13 cellular contexts compared by ENCODE assay signal in the genomic region with DNA sequence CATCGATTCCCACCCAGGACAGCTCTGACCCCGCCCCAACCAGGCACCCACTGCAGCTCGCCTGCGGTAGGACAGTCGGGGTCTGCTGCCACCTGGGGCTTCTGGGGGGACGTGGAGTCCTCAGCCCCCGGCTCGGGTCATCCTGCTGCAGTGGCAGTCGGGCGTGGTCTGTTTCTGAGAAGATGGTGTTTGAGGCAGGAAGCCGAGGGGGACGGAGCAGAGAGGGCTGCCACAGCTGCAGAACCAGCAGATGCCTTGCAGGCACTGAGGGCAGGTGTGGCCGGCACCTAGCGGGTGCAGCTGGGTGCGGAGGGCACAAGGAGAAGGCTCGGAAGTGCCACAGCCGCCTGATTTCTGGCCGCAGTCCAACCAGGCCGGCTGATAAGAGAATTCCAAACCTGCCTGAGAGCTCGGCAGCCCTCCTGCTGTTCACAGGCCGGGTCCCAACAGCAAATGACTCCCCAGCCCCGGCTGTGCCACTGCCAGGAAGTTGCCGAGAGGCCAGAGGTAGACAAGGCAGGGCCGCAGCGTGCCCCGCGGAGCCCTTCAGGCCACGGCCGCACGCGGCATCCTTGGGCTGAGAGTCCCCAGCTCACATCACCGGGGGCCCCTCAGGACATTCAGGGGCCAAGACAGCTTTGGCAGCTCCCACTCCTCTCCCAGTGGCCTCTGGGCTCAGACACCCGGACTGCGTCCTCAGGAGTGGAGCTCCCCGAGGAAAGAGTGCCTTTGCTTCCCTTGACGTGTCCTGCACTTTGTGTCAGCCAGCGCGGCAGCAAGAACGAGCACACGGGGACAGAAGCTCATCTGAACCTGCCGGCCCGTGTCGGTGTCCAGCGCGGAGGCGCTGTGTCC. TPM values are rescaled to one million over a fixed set of nuclear protein-coding genes. Genes with fewer than 3 reads are reported as not detected.
DNase-seq lines count a peak whose midpoint lies in the region; ATAC-seq and TF ChIP-seq lines count a peak whose summit lies in the region.
"Had no signal": no experiment of that assay in that cellular context is flagged by ENCODE, and none has a peak within 500 bp of the region (broad histone marks: within the 10 kb centered on the region; RNA-seq: fewer than 3 reads in every experiment).

No MANE protein-coding gene starts in this region.

- no peak for TF ChIP-seq CTCF in VCaP (conservative IDR thresholded peaks at IDR 0.05)
- TF ChIP-seq CTCF in osteoblast (IDR thresholded peaks at IDR 0.05; ENCODE audit: extremely low read depth, low read depth, low read length) = no peak

- H3K36me3 Mint-ChIP-seq in effector memory CD8-positive, alpha-beta T cell (ENCODE audit: insufficient read depth) = peaks cover 5% of the 10 kb centered on the region
- H3K36me3 Mint-ChIP-seq in T-helper 17 cell (ENCODE audit: low read depth) = no peaks in the 10 kb centered on the region

- H3K9me3 ChIP-seq in osteoblast (ENCODE audit: low read depth, low read length) (peaks cover 9% of the 10 kb centered on the region), T-helper 17 cell (ENCODE audit: control insufficient read depth, low read length, poor library complexity, severe bottlenecking) (no peaks in the 10 kb centered on the region)
- H3K9me3 ChIP-seq: ovary had no signal

- peak; percentile 35 for DNase-seq in DMS79 treated with DMSO at 0.1 percent for 48 hours (lab: John Stamatoyannopoulos, UW)
- DNase-seq in NCI-H128 (lab: John Stamatoyannopoulos, UW; ENCODE audit: unreplicated experiment) = peak; percentile 16
- peak; percentile 83 for DNase-seq in osteoblast (ENCODE audit: insufficient read length, low spot score, missing footprints)
- no peak for DNase-seq in effector memory CD8-positive, alpha-beta T cell
- no peak for DNase-seq in T-helper 17 cell
- DNase-seq: activated CD4-positive, CD25-positive, alpha-beta regulatory T cell; NCI-H524 treated with DMSO at 0.1 percent for 48 hours had no signal

- H3K27me3 Mint-ChIP-seq in effector memory CD8-positive, alpha-beta T cell = peaks cover 0 to 3% of the 10 kb centered on the region in 2 donors
- H3K27me3 Mint-ChIP-seq in T-helper 17 cell = no peaks in the 10 kb centered on the region

- H3K27me3 ChIP-seq in osteoblast (ENCODE audit: insufficient read depth, low read length) = peaks cover 9% of the 10 kb centered on the region
- H3K27me3 ChIP-seq: ovary had no signal

- no peak for ATAC-seq in effector memory CD8-positive, alpha-beta T cell (replicated peaks)
- ATAC-seq in GM21576 (IDR thresholded peaks at IDR 0.05; ENCODE audit: unreplicated experiment) = no peak
- no peak for ATAC-seq in T-helper 17 cell

- H3K4me3 Mint-ChIP-seq in effector memory CD8-positive, alpha-beta T cell = no peak overlapping the region
- no peak overlapping the region for H3K4me3 Mint-ChIP-seq in T-helper 17 cell
- H3K4me3 Mint-ChIP-seq: dendritic cell treated with granulocyte-macrophage colony-stimulating factor and Interleukin-4, amounts not matched to agents 40 ng/mL and 50 ng/mL, for 4 days had no signal

- H3K27ac ChIP-seq in VCaP (peak overlapping the region; percentile 19; the same call in 1 of the 2 replicates), osteoblast (ENCODE audit: low read depth, low read length) (no peak overlapping the region)
- H3K27ac ChIP-seq: ovary, SK-N-MC, thoracic aorta had no signal

- H3K4me3 ChIP-seq in osteoblast (ENCODE audit: insufficient read depth, low read length) = no peak overlapping the region
- H3K4me3 ChIP-seq: ovary, SK-N-MC, thoracic aorta had no signal

- no peak overlapping the region for H3K4me2 ChIP-seq in osteoblast (ENCODE audit: insufficient read depth, low read length)

- H3K27ac Mint-ChIP-seq in effector memory CD8-positive, alpha-beta T cell = no peak overlapping the region
- H3K27ac Mint-ChIP-seq in T-helper 17 cell = no peak overlapping the region
- H3K27ac Mint-ChIP-seq: dendritic cell treated with granulocyte-macrophage colony-stimulating factor and Interleukin-4, amounts not matched to agents 40 ng/mL and 50 ng/mL, for 4 days had no signal

- H3K9me3 Mint-ChIP-seq in effector memory CD8-positive, alpha-beta T cell = peaks cover 1 to 8% of the 10 kb centered on the region in 2 donors

- H3K79me2 ChIP-seq in osteoblast (ENCODE audit: insufficient read depth, low read length) = no peaks in the 10 kb centered on the region

- H4K20me1 ChIP-seq in osteoblast (ENCODE audit: insufficient read depth, low read length) = no peaks in the 10 kb centered on the region

- no peaks in the 10 kb centered on the region for H3K36me3 ChIP-seq in osteoblast (ENCODE audit: insufficient read depth, low read length)
- H3K36me3 ChIP-seq: ovary, thoracic aorta had no signal

- peaks cover 15 to 17% of the 10 kb centered on the region in 2 donors for H3K4me1 Mint-ChIP-seq in effector memory CD8-positive, alpha-beta T cell (ENCODE audit: low read depth in 2 of 2)
- peaks cover 5% of the 10 kb centered on the region for H3K4me1 Mint-ChIP-seq in T-helper 17 cell

- no peaks in the 10 kb centered on the region for H3K4me1 ChIP-seq in osteoblast (ENCODE audit: insufficient read depth, low read length)

- H2AFZ ChIP-seq in osteoblast (ENCODE audit: low read length) = no peak overlapping the region

RNA-seq across cellular contexts. Expression of gene CPLX1, which starts 9.4 kb away (rescaled TPM):
- total RNA-seq in osteoblast = not detected in 2 replicates
- total RNA-seq in T-helper 17 cell = 1 to 10 TPM; 3.1 to 3.7 TPM

Comparison
In these comparisons a context has a peak if more than half of its experiments do, and no peak if none do; other contexts are left out.
1. DNase-seq: peak in DMS79 treated with DMSO at 0.1 percent for 48 hours (single experiment), NCI-H128 (single experiment) and osteoblast (single experiment); none in effector memory CD8-positive, alpha-beta T cell (0 of 3) and T-helper 17 cell (0 of 3).